ENCODE assay signal across 8 cellular contexts in genomic region chr1:216723274-216723780, GRCh38. TPM values are rescaled to one million over a fixed set of nuclear protein-coding genes. Genes with fewer than 3 reads are reported as not detected.
A peak's percentile ranks its signal among the peaks of the same experiment; 100 is the strongest.
DNase-seq lines count a peak whose midpoint lies in the region; ATAC-seq and TF ChIP-seq lines count a peak whose summit lies in the region.

Gene ESRRG, minus strand, starts transcription at chr1:216723429. Its CDS starts 130 bp downstream, at chr1:216723299.

- no peak for ATAC-seq in activated T-helper 17 cell treated with anti-CD3 and anti-CD28 coated beads, Interleukin-2, amount 50 U/mL, for 72 hours (replicated peaks)

- in situ Hi-C loops in astrocyte of the spinal cord (cut with HindIII; ENCODE audit: low sequenced_read_pairs) = no loop called here

- no peak for TF ChIP-seq CTCF in astrocyte of the spinal cord (IDR thresholded peaks at IDR 0.05; ENCODE audit: low read depth, low read length)

- peak within 1 kb of the TSS in 1 of 2 donors; percentile 54 for H3K9ac ChIP-seq in stomach smooth muscle (ENCODE audit: low read length in 2 of 2)

- H3K27ac ChIP-seq in stomach smooth muscle (ENCODE audit: low read length) = no peak within 1 kb of the TSS

- no peaks in the 10 kb centered on the region for H3K9me3 Mint-ChIP-seq in activated T-helper 17 cell treated with anti-CD3 and anti-CD28 coated beads, Interleukin-2, amount 50 U/mL, for 72 hours

- H3K36me3 Mint-ChIP-seq in activated T-helper 17 cell treated with anti-CD3 and anti-CD28 coated beads, Interleukin-2, amount 50 U/mL, for 72 hours (ENCODE audit: low read depth) = no peaks in the 10 kb centered on the region

- H3K4me3 Mint-ChIP-seq in activated T-helper 17 cell treated with anti-CD3 and anti-CD28 coated beads, Interleukin-2, amount 50 U/mL, for 72 hours = no peak within 1 kb of the TSS

- no peaks in the 10 kb centered on the region for H3K9me3 ChIP-seq in stomach smooth muscle (ENCODE audit: control insufficient read depth in 2 of 2, low read length in 2 of 2)

- no peaks in the 10 kb centered on the region for H3K36me3 ChIP-seq in stomach smooth muscle (ENCODE audit: control insufficient read depth in 2 of 2, insufficient read depth in 2 of 2, low read length in 2 of 2)

- H3K27me3 ChIP-seq in stomach smooth muscle (ENCODE audit: control insufficient read depth in 1 of 2, insufficient read depth in 2 of 2, low read length in 2 of 2) = peaks cover 0 to 2% of the 10 kb centered on the region in 2 donors

- DNase-seq in COR-L47 (lab: John Stamatoyannopoulos, UW) = peak; percentile 90
- peak; percentile 97 for DNase-seq in NCI-H1694 (lab: John Stamatoyannopoulos, UW)
- peak; percentile 39 for DNase-seq in astrocyte of the spinal cord (ENCODE audit: low read depth, low spot score)
- peak; percentile 52 for DNase-seq in kidney glomerular epithelial cell (lab: John Stamatoyannopoulos, UW)
- DNase-seq in hippocampal formation (lab: John Stamatoyannopoulos, UW) = no peak
- DNase-seq in DMS53 treated with DMSO at 0.1 percent for 48 hours (lab: John Stamatoyannopoulos, UW; ENCODE audit: unreplicated experiment) = no peak

- no peak within 1 kb of the TSS for H3K27ac Mint-ChIP-seq in activated T-helper 17 cell treated with anti-CD3 and anti-CD28 coated beads, Interleukin-2, amount 50 U/mL, for 72 hours

- H3K4me3 ChIP-seq in astrocyte of the spinal cord (ENCODE audit: low read depth, low read length) = peak within 1 kb of the TSS; percentile 46
- H3K4me3 ChIP-seq in stomach smooth muscle (ENCODE audit: low read length in 2 of 2) = peak within 1 kb of the TSS; percentile 62 to 74

- no peaks in the 10 kb centered on the region for H3K4me1 Mint-ChIP-seq in activated T-helper 17 cell treated with anti-CD3 and anti-CD28 coated beads, Interleukin-2, amount 50 U/mL, for 72 hours

- H3K4me1 ChIP-seq in stomach smooth muscle (ENCODE audit: control insufficient read depth, insufficient read depth, low read length) = no peaks in the 10 kb centered on the region

- peaks cover 10% of the 10 kb centered on the region for H3K27me3 Mint-ChIP-seq in activated T-helper 17 cell treated with anti-CD3 and anti-CD28 coated beads, Interleukin-2, amount 50 U/mL, for 72 hours

RNA-seq across cellular contexts. Expression of gene ESRRG, which starts in this region (rescaled TPM):
- not detected for total RNA-seq in activated T-helper 17 cell treated with anti-CD3 and anti-CD28 coated beads, Interleukin-2, amount 50 U/mL, for 72 hours

Comparison
In these comparisons a context has a peak if more than half of its experiments do, and no peak if none do; other contexts are left out.
1. DNase-seq: peak in COR-L47 (single experiment), NCI-H1694 (single experiment), astrocyte of the spinal cord (single experiment) and kidney glomerular epithelial cell (single experiment); none in hippocampal formation (0 of 2) and DMS53 treated with DMSO at 0.1 percent for 48 hours (single experiment).